ENCODE assay signal across 8 cellular contexts in genomic region chr1:40862008-40862863, GRCh38. TPM values are rescaled to one million over a fixed set of nuclear protein-coding genes. Genes with fewer than 3 reads are reported as not detected.
DNase-seq lines count a peak whose midpoint lies in the region; ATAC-seq and TF ChIP-seq lines count a peak whose summit lies in the region.

A gene with protein sequence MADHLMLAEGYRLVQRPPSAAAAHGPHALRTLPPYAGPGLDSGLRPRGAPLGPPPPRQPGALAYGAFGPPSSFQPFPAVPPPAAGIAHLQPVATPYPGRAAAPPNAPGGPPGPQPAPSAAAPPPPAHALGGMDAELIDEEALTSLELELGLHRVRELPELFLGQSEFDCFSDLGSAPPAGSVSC (minus strand): TSS chr1:40862363. CDS start chr1:40862127, 236 bp downstream.

- no peaks in the 10 kb centered on the region for H3K36me3 ChIP-seq in Peyer's patch

- TF ChIP-seq CTCF in Peyer's patch (IDR thresholded peaks at IDR 0.05), result no peak
- peak; percentile 13 for TF ChIP-seq CTCF in fibroblast of pulmonary artery (IDR thresholded peaks at IDR 0.05; ENCODE audit: low read length, missing control alignments)

- TF ChIP-seq RAD21 in Ishikawa (IDR thresholded peaks at IDR 0.05; ENCODE audit: low read depth), result peak; percentile 83

- no peaks in the 10 kb centered on the region for H3K36me3 Mint-ChIP-seq in natural killer cell treated with Interleukin-12 subunit alpha and Interleukin-12 subunit beta and Interleukin-15 and Interleukin-18, amount 100 ng/mL, for 72 hours

- peak within 1 kb of the TSS; percentile 85 for H3K4me3 Mint-ChIP-seq in natural killer cell treated with Interleukin-12 subunit alpha and Interleukin-12 subunit beta and Interleukin-15 and Interleukin-18, amount 100 ng/mL, for 72 hours

- peaks cover 0 to 8% (median 8%) of the 10 kb centered on the region in 4 donors for H3K4me1 ChIP-seq in Peyer's patch

- ATAC-seq in GM21576 (IDR thresholded peaks at IDR 0.05; ENCODE audit: unreplicated experiment), result peak; percentile 91
- ATAC-seq in natural killer cell treated with Interleukin-12 subunit alpha and Interleukin-12 subunit beta and Interleukin-15 and Interleukin-18, amount 100 ng/mL, for 72 hours, result peak; percentile 98

- H3K27me3 ChIP-seq in Peyer's patch, result no peaks in the 10 kb centered on the region

- peak; percentile 41 to 76 for TF ChIP-seq POLR2A in Peyer's patch (IDR thresholded peaks at IDR 0.05)

- TF ChIP-seq EP300 in Ishikawa (IDR thresholded peaks at IDR 0.05; ENCODE audit: borderline replicate concordance), result no peak

- peak within 1 kb of the TSS; percentile 82 for H3K27ac Mint-ChIP-seq in natural killer cell treated with Interleukin-12 subunit alpha and Interleukin-12 subunit beta and Interleukin-15 and Interleukin-18, amount 100 ng/mL, for 72 hours

- DNase-seq in DMS153 treated with DMSO at 0.1 percent for 48 hours (lab: John Stamatoyannopoulos, UW; ENCODE audit: unreplicated experiment) (peak; percentile 99), Peyer's patch (peak; percentile 96 to 98 (median 97)), fibroblast of pulmonary artery (ENCODE audit: low read depth) (peak; percentile 92)
- peak; percentile 92 for DNase-seq in activated T-helper 9 cell treated with anti-CD3 and anti-CD28 coated beads, Interleukin-2, amount 50 U/mL, for 16 hours (ENCODE audit: low read depth)
- DNase-seq in natural killer cell treated with Interleukin-12 subunit alpha and Interleukin-12 subunit beta and Interleukin-15 and Interleukin-18, amount 100 ng/mL, for 72 hours (ENCODE audit: low spot score), result peak; percentile 93
- DNase-seq in stimulated activated naive CD4-positive, alpha-beta T cell treated with Interleukin-2 at 50 U/mL for 16 hours (lab: John Stamatoyannopoulos, UW), result peak; percentile 92

- H3K27ac ChIP-seq in Peyer's patch, result peak within 1 kb of the TSS; percentile 66 to 79 (median 78)

- no peaks in the 10 kb centered on the region for H3K9me3 Mint-ChIP-seq in natural killer cell treated with Interleukin-12 subunit alpha and Interleukin-12 subunit beta and Interleukin-15 and Interleukin-18, amount 100 ng/mL, for 72 hours

- peaks cover 10 to 12% of the 10 kb centered on the region in 2 donors for H3K27me3 Mint-ChIP-seq in natural killer cell treated with Interleukin-12 subunit alpha and Interleukin-12 subunit beta and Interleukin-15 and Interleukin-18, amount 100 ng/mL, for 72 hours

- peaks cover 12 to 17% of the 10 kb centered on the region in 2 donors for H3K4me1 Mint-ChIP-seq in natural killer cell treated with Interleukin-12 subunit alpha and Interleukin-12 subunit beta and Interleukin-15 and Interleukin-18, amount 100 ng/mL, for 72 hours (ENCODE audit: low read depth in 2 of 2)

- H3K9me3 ChIP-seq in Peyer's patch, result no peaks in the 10 kb centered on the region

- H3K4me3 ChIP-seq in Peyer's patch, result peak within 1 kb of the TSS; percentile 69 to 87 (median 73)
- peak within 1 kb of the TSS; percentile 56 for H3K4me3 ChIP-seq in fibroblast of pulmonary artery (replicated peaks; ENCODE audit: low read depth, low read length)

TF ChIP-seq in Ishikawa, 13 proteins besides CTCF, POLR2A, EP300 and RAD21:
- TF ChIP-seq YY1 (IDR thresholded peaks at IDR 0.05; ENCODE audit: low read depth) (peak; percentile 29; the same call in 1 of the 2 replicates), CREB1 (IDR thresholded peaks at IDR 0.05; ENCODE audit: low read depth) (no peak), TAF1 (IDR thresholded peaks at IDR 0.05; ENCODE audit: low read depth) (peak; percentile 92)
- TF ChIP-seq, protein P1, sequence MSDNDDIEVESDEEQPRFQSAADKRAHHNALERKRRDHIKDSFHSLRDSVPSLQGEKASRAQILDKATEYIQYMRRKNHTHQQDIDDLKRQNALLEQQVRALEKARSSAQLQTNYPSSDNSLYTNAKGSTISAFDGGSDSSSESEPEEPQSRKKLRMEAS (IDR thresholded peaks at IDR 0.05), result peak; percentile 27; the same call in 1 of the 2 replicates

RNA-seq across cellular contexts. Expression of the gene that starts here (rescaled TPM):
- total RNA-seq in Peyer's patch, result 10 to 100 TPM in 1 of 4 donors, 1 to 10 TPM in 3; 2.0 to 19.0 (median 2.3) TPM
- 1 to 10 TPM; 2.5 to 3.5 TPM for total RNA-seq in natural killer cell treated with Interleukin-12 subunit alpha and Interleukin-12 subunit beta and Interleukin-15 and Interleukin-18, amount 100 ng/mL, for 72 hours

Comparison
In these comparisons a context has a peak if more than half of its experiments do, and no peak if none do; other contexts are left out.
1. Peak in every context shown above with its lines: DNase-seq, ATAC-seq, H3K4me3 ChIP-seq and H3K27ac ChIP-seq.